Comparison of ENCODE assay signal across 2 cellular contexts in the genomic region with DNA sequence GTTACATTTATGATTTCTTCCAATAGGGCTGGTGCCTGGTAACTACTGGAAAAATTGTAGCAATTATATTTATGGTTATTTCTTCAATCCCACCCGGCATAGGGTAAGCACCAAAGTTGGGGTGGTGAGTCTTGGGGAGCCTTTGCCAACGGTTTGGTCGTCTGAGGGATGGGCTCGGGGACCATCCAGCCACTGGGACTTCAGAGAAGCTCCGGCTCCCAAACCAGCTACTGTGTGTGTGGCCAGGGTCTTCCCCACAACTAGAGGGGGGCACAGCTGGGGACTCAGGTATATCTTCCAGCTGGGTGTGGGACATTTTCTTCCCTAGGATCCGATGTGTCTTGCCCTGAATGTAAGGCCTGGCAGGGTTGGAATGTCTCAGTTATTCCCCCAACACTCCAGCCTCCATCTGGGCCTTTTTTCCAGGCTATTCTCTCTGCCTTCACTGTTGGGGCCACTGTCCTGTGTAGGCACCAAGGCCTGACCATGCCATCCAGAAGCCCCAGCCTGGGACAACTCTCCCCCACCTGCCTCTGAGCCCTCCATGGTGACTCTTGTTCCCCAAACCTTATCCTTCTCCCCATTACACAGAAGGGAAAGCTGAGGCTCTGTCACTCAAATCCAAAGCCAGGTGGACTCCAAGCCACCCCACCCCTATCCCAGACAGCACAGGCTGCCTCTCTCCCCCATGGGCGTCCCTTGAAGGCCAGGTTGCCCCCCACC.
A peak's percentile ranks its signal among the peaks of the same experiment; 100 is the strongest.
TF ChIP-seq lines count a peak whose summit lies in the region.

No MANE protein-coding gene starts in this region.

TF ChIP-seq in WTC11, 78 proteins besides CTCF, POLR2A, EP300 and RAD21:
- TF ChIP-seq, protein P1, sequence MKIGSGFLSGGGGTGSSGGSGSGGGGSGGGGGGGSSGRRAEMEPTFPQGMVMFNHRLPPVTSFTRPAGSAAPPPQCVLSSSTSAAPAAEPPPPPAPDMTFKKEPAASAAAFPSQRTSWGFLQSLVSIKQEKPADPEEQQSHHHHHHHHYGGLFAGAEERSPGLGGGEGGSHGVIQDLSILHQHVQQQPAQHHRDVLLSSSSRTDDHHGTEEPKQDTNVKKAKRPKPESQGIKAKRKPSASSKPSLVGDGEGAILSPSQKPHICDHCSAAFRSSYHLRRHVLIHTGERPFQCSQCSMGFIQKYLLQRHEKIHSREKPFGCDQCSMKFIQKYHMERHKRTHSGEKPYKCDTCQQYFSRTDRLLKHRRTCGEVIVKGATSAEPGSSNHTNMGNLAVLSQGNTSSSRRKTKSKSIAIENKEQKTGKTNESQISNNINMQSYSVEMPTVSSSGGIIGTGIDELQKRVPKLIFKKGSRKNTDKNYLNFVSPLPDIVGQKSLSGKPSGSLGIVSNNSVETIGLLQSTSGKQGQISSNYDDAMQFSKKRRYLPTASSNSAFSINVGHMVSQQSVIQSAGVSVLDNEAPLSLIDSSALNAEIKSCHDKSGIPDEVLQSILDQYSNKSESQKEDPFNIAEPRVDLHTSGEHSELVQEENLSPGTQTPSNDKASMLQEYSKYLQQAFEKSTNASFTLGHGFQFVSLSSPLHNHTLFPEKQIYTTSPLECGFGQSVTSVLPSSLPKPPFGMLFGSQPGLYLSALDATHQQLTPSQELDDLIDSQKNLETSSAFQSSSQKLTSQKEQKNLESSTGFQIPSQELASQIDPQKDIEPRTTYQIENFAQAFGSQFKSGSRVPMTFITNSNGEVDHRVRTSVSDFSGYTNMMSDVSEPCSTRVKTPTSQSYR (CRISPR knock-in tag; IDR thresholded peaks at IDR 0.05) = no peak
- no peak for TF ChIP-seq RORB (CRISPR knock-in tag; IDR thresholded peaks at IDR 0.05)
- TF ChIP-seq GTF2I (CRISPR knock-in tag; conservative IDR thresholded peaks at IDR 0.05) = 0 out of 2 replicates have a peak, but pooled peaks have one; percentile 37

TF ChIP-seq in HepG2, 621 proteins besides CTCF, POLR2A, EP300 and RAD21:
- TF ChIP-seq ZFP62 (CRISPR knock-in tag; IDR thresholded peaks at IDR 0.05) (no peak), CHD4 (IDR thresholded peaks at IDR 0.05; ENCODE audit: borderline replicate concordance, low read length) (peak; percentile 69; the same call in 1 of the 2 replicates), ADNP (CRISPR knock-in tag; IDR thresholded peaks at IDR 0.05) (peak; percentile 55; the same call in 1 of the 2 replicates), MEIS1 (CRISPR knock-in tag; IDR thresholded peaks at IDR 0.05; ENCODE audit: borderline replicate concordance) (no peak), ZNF629 (CRISPR knock-in tag; conservative IDR thresholded peaks at IDR 0.05) (peak; percentile 95)
